Comparison of ENCODE assay signal across 21 cellular contexts in genomic region chr10:14594878-14595525, GRCh38.
DNase-seq lines count a peak whose midpoint lies in the region; ATAC-seq and TF ChIP-seq lines count a peak whose summit lies in the region.
"Had no signal": no experiment of that assay in that cellular context is flagged by ENCODE, and none has a peak within 500 bp of the region (broad histone marks: within the 10 kb centered on the region; RNA-seq: fewer than 3 reads in every experiment).

No MANE protein-coding gene starts in this region.

- H3K4me1 Mint-ChIP-seq in activated naive CD8-positive, alpha-beta T cell (ENCODE audit: low read depth) = peaks cover 81% of the 10 kb centered on the region
- H3K4me1 Mint-ChIP-seq in activated naive CD8-positive, alpha-beta T cell treated with anti-CD3 and anti-CD28 coated beads for 36 hours = peaks cover 78% of the 10 kb centered on the region
- H3K4me1 Mint-ChIP-seq in endothelial cell (ENCODE audit: unreplicated experiment) = peaks cover 79% of the 10 kb centered on the region
- peaks cover 70% of the 10 kb centered on the region for H3K4me1 Mint-ChIP-seq in stimulated activated effector memory CD8-positive, alpha-beta T cell treated with anti-CD3 and anti-CD28 coated beads, Interleukin-12 subunit alpha, Interleukin-12 subunit beta, amount 100 ng/mL, for 72 hours
- H3K4me1 Mint-ChIP-seq in T-helper 2 cell treated with Interferon-gamma antibody and Interleukin-4, amounts not matched to agents 5 μg/mL and 100 μg/mL, for 36 hours (ENCODE audit: low read depth) = peaks cover 56% of the 10 kb centered on the region

- H3K36me3 Mint-ChIP-seq in activated naive CD8-positive, alpha-beta T cell = peaks cover 37% of the 10 kb centered on the region
- peaks cover 84% of the 10 kb centered on the region for H3K36me3 Mint-ChIP-seq in activated naive CD8-positive, alpha-beta T cell treated with anti-CD3 and anti-CD28 coated beads for 36 hours
- H3K36me3 Mint-ChIP-seq in endothelial cell (ENCODE audit: low read depth, unreplicated experiment) = peaks cover 61% of the 10 kb centered on the region
- peaks cover 100% of the 10 kb centered on the region for H3K36me3 Mint-ChIP-seq in stimulated activated effector memory CD8-positive, alpha-beta T cell treated with anti-CD3 and anti-CD28 coated beads, Interleukin-12 subunit alpha, Interleukin-12 subunit beta, amount 100 ng/mL, for 72 hours
- H3K36me3 Mint-ChIP-seq in T-helper 2 cell treated with Interferon-gamma antibody and Interleukin-4, amounts not matched to agents 5 μg/mL and 100 μg/mL, for 36 hours (ENCODE audit: low read depth) = peaks cover 67% of the 10 kb centered on the region

- peak overlapping the region; percentile 7 for H3K27ac Mint-ChIP-seq in activated naive CD8-positive, alpha-beta T cell
- H3K27ac Mint-ChIP-seq in activated naive CD8-positive, alpha-beta T cell treated with anti-CD3 and anti-CD28 coated beads for 36 hours = no peak overlapping the region
- H3K27ac Mint-ChIP-seq in endothelial cell (ENCODE audit: unreplicated experiment) = peak overlapping the region; percentile 1
- H3K27ac Mint-ChIP-seq in stimulated activated effector memory CD8-positive, alpha-beta T cell treated with anti-CD3 and anti-CD28 coated beads, Interleukin-12 subunit alpha, Interleukin-12 subunit beta, amount 100 ng/mL, for 72 hours = peak overlapping the region; percentile 3
- no peak overlapping the region for H3K27ac Mint-ChIP-seq in T-helper 2 cell treated with Interferon-gamma antibody and Interleukin-4, amounts not matched to agents 5 μg/mL and 100 μg/mL, for 36 hours

- no peaks in the 10 kb centered on the region for H3K27me3 ChIP-seq in PC-9 (ENCODE audit: insufficient read depth, low read depth)
- H3K27me3 ChIP-seq: sigmoid colon, stomach, tibial nerve had no signal

- H3K9me3 ChIP-seq in PC-9 (ENCODE audit: insufficient read depth, low read depth) = no peaks in the 10 kb centered on the region
- H3K9me3 ChIP-seq: mucosa of descending colon, sigmoid colon, stomach, tibial nerve had no signal

- no peak for DNase-seq in activated naive CD8-positive, alpha-beta T cell treated with anti-CD3 and anti-CD28 coated beads for 36 hours
- DNase-seq in PC-9 (no peak), endothelial cell (ENCODE audit: low spot score) (no peak)
- no peak for DNase-seq in stimulated activated effector memory CD8-positive, alpha-beta T cell treated with anti-CD3 and anti-CD28 coated beads, Interleukin-12 subunit alpha, Interleukin-12 subunit beta, amount 100 ng/mL, for 72 hours (ENCODE audit: low spot score in 2 of 2)
- DNase-seq in stimulated activated CD4-positive, alpha-beta T cell treated with anti-CD3 and anti-CD28 coated beads, Interleukin-1b, Interleukin-23, amount 100 ng/mL, for 48 hours = no peak
- DNase-seq in T-helper 2 cell treated with Interferon-gamma antibody and Interleukin-4, amounts not matched to agents 5 μg/mL and 100 μg/mL, for 36 hours (ENCODE audit: low spot score) = no peak
- DNase-seq: DMS79 treated with DMSO at 0.1 percent for 48 hours; Kasumi-1; mucosa of descending colon; NCI-H187 treated with DMSO at 0.1 percent for 48 hours; NCI-H748 treated with DMSO at 0.1 percent for 48 hours; sigmoid colon; stimulated activated CD4-positive, alpha-beta T cell treated with anti-CD3 and anti-CD28 coated beads, Interleukin-15, amount 100 ng/mL, for 24 hours; stomach had no signal

- POLR2A ChIA-PET in PC-9 (lab: Charles Lee; ENCODE audit: unreplicated experiment) = no interaction called here

- H4K20me1 ChIP-seq in PC-9 (ENCODE audit: insufficient read depth) = peaks cover 34% of the 10 kb centered on the region; the same call in 1 of the 2 replicates

- H3K27me3 Mint-ChIP-seq in activated naive CD8-positive, alpha-beta T cell = no peaks in the 10 kb centered on the region
- no peaks in the 10 kb centered on the region for H3K27me3 Mint-ChIP-seq in activated naive CD8-positive, alpha-beta T cell treated with anti-CD3 and anti-CD28 coated beads for 36 hours
- peaks cover 9% of the 10 kb centered on the region for H3K27me3 Mint-ChIP-seq in endothelial cell (ENCODE audit: unreplicated experiment)
- H3K27me3 Mint-ChIP-seq in T-helper 2 cell treated with Interferon-gamma antibody and Interleukin-4, amounts not matched to agents 5 μg/mL and 100 μg/mL, for 36 hours (ENCODE audit: low read depth) = no peaks in the 10 kb centered on the region

- H3K79me2 ChIP-seq in PC-9 (ENCODE audit: low read depth) = peaks cover 97% of the 10 kb centered on the region

- no peak overlapping the region for H3K4me3 Mint-ChIP-seq in activated naive CD8-positive, alpha-beta T cell
- no peak overlapping the region for H3K4me3 Mint-ChIP-seq in activated naive CD8-positive, alpha-beta T cell treated with anti-CD3 and anti-CD28 coated beads for 36 hours
- peak overlapping the region; percentile 32 for H3K4me3 Mint-ChIP-seq in endothelial cell (ENCODE audit: unreplicated experiment)
- H3K4me3 Mint-ChIP-seq in stimulated activated effector memory CD8-positive, alpha-beta T cell treated with anti-CD3 and anti-CD28 coated beads, Interleukin-12 subunit alpha, Interleukin-12 subunit beta, amount 100 ng/mL, for 72 hours = no peak overlapping the region
- no peak overlapping the region for H3K4me3 Mint-ChIP-seq in T-helper 2 cell treated with Interferon-gamma antibody and Interleukin-4, amounts not matched to agents 5 μg/mL and 100 μg/mL, for 36 hours
- H3K4me3 Mint-ChIP-seq: H9 had no signal

- H2AFZ ChIP-seq in PC-9 = no peak overlapping the region

- intact Hi-C loops in PC-9 (cut with micrococcal nuclease; ENCODE audit: unreplicated experiment) = no loop called here

- no peak overlapping the region for H3K4me3 ChIP-seq in PC-9
- H3K4me3 ChIP-seq: GM12878, lung, mucosa of descending colon, sigmoid colon, stomach, tibial nerve had no signal

- TF ChIP-seq CTCF in PC-9 (conservative IDR thresholded peaks at IDR 0.05) (no peak), endothelial cell (IDR thresholded peaks at IDR 0.05; ENCODE audit: unreplicated experiment) (no peak)

- H3K4me1 ChIP-seq in PC-9 (replicated peaks; ENCODE audit: insufficient read depth) = peaks cover 77% of the 10 kb centered on the region
- H3K4me1 ChIP-seq: sigmoid colon, tibial nerve had no signal

- H3K27ac ChIP-seq in PC-9 = peak overlapping the region; percentile 81; the same call in 1 of the 2 replicates
- H3K27ac ChIP-seq: sigmoid colon, stomach, tibial nerve had no signal

- 0 out of 2 replicates have a peak overlapping the region, but pooled peaks have one; percentile 46 for H3K4me2 ChIP-seq in PC-9

- CTCF ChIA-PET in PC-9 (lab: Charles Lee) = no interaction called here

- H3K9me2 ChIP-seq in PC-9 (ENCODE audit: insufficient read depth) = no peaks in the 10 kb centered on the region

- H3K9me3 Mint-ChIP-seq in activated naive CD8-positive, alpha-beta T cell (ENCODE audit: low read depth) = no peaks in the 10 kb centered on the region
- H3K9me3 Mint-ChIP-seq in activated naive CD8-positive, alpha-beta T cell treated with anti-CD3 and anti-CD28 coated beads for 36 hours = peaks cover 3% of the 10 kb centered on the region
- H3K9me3 Mint-ChIP-seq in endothelial cell (ENCODE audit: unreplicated experiment) = no peaks in the 10 kb centered on the region
- H3K9me3 Mint-ChIP-seq in stimulated activated effector memory CD8-positive, alpha-beta T cell treated with anti-CD3 and anti-CD28 coated beads, Interleukin-12 subunit alpha, Interleukin-12 subunit beta, amount 100 ng/mL, for 72 hours = no peaks in the 10 kb centered on the region
- no peaks in the 10 kb centered on the region for H3K9me3 Mint-ChIP-seq in T-helper 2 cell treated with Interferon-gamma antibody and Interleukin-4, amounts not matched to agents 5 μg/mL and 100 μg/mL, for 36 hours
- H3K9me3 Mint-ChIP-seq: H9 had no signal

- no peak for ATAC-seq in stimulated activated effector memory CD8-positive, alpha-beta T cell treated with anti-CD3 and anti-CD28 coated beads, Interleukin-12 subunit alpha, Interleukin-12 subunit beta, amount 100 ng/mL, for 72 hours
- no peak for ATAC-seq in HG03565 (IDR thresholded peaks at IDR 0.05; ENCODE audit: unreplicated experiment)
- ATAC-seq: activated CD4-positive, CD25-positive, alpha-beta regulatory T cell treated with anti-CD3 and anti-CD28 coated beads, Interleukin-2, amount 50 U/mL, for 24 hours; mucosa of descending colon had no signal

- no TSS peak for BruUV-seq in PC-9 (replicated peaks; lab: Mats Ljungman, UMichigan)

- peaks cover 62% of the 10 kb centered on the region; the same call in 1 of the 2 replicates for H3F3A ChIP-seq in PC-9 (ENCODE audit: insufficient read depth, low read depth)

- H3K36me3 ChIP-seq in PC-9 (ENCODE audit: low read depth) = peaks cover 43% of the 10 kb centered on the region
- H3K36me3 ChIP-seq: sigmoid colon had no signal

Comparison
In these comparisons a context has a peak if more than half of its experiments do, and no peak if none do; other contexts are left out.
1. H3K27ac Mint-ChIP-seq: peak in activated naive CD8-positive, alpha-beta T cell (single experiment), endothelial cell (single experiment) and stimulated activated effector memory CD8-positive, alpha-beta T cell treated with anti-CD3 and anti-CD28 coated beads, Interleukin-12 subunit alpha, Interleukin-12 subunit beta, amount 100 ng/mL, for 72 hours (single experiment); none in activated naive CD8-positive, alpha-beta T cell treated with anti-CD3 and anti-CD28 coated beads for 36 hours (single experiment) and T-helper 2 cell treated with Interferon-gamma antibody and Interleukin-4, amounts not matched to agents 5 μg/mL and 100 μg/mL, for 36 hours (single experiment).